Comparison of ENCODE assay signal across 1 cellular context in genomic region chr21:39647476-39647875, GRCh38.
TF ChIP-seq lines count a peak whose summit lies in the region.

No MANE protein-coding gene starts in this region.

TF ChIP-seq in endothelial cell of umbilical vein, 7 proteins besides CTCF, POLR2A, EP300 and RAD21 (continued from another document):
- TF ChIP-seq GATA2 (IDR thresholded peaks at IDR 0.05; ENCODE audit: insufficient read depth, insufficient read length, low read depth, low read length) (no peak), EZH2 (IDR thresholded peaks at IDR 0.05; ENCODE audit: borderline replicate concordance, low read depth, low read length, severe bottlenecking) (no peak), POLR2AphosphoS5 (IDR thresholded peaks at IDR 0.05; ENCODE audit: insufficient read depth, low read depth, low read length) (no peak), JUN (IDR thresholded peaks at IDR 0.05; ENCODE audit: borderline replicate concordance, insufficient read depth, insufficient read length, low read depth) (peak; percentile 62)
TF ChIP-seq in endothelial cell of umbilical vein: peak in this region for 2.
